In genomic region chr9:37202091-37202490, GRCh38 we compare ENCODE assay signal across 23 cellular contexts.
"Had no signal": no experiment of that assay in that cellular context is flagged by ENCODE, and none has a peak within 500 bp of the region (broad histone marks: within the 10 kb centered on the region; RNA-seq: fewer than 3 reads in every experiment).

No MANE protein-coding gene starts in this region.

- H3K9me3 Mint-ChIP-seq: central memory CD8-positive, alpha-beta T cell had no signal

- H2AFZ ChIP-seq: hepatocyte had no signal

- H3K4me1 ChIP-seq: prostate gland had no signal

- H3K27me3 ChIP-seq: hepatocyte, ovary, spleen, tibial artery had no signal

- H3K4me2 ChIP-seq: hepatocyte had no signal

- H3K27ac Mint-ChIP-seq: activated naive CD8-positive, alpha-beta T cell treated with anti-CD3 and anti-CD28 coated beads for 36 hours; immature natural killer cell; nephron progenitor cell; stimulated activated naive CD8-positive, alpha-beta T cell treated with anti-CD3 and anti-CD28 coated beads, Interleukin-15, Interleukin-2, amounts not matched to agents 100 ng/mL and 50 ng/mL, for 24 hours; T-helper 2 cell treated with Interferon-gamma antibody and Interleukin-4, amounts not matched to agents 5 μg/mL and 100 μg/mL, for 36 hours had no signal

- FAIRE-seq: astrocyte, colon, endothelial cell of umbilical vein had no signal

- H3K9me3 ChIP-seq: ovary, prostate gland, tibial artery had no signal

- ATAC-seq: activated T-cell treated with anti-CD3 and anti-CD28 coated beads, Interleukin-2, amount 50 U/mL, for 4 hours; esophagus mucosa; left ventricle myocardium superior had no signal

- H3K36me3 ChIP-seq: ovary, prostate gland had no signal

- H3K27ac ChIP-seq: hepatocyte, ovary, prostate gland, tibial artery had no signal

- H3K4me3 Mint-ChIP-seq: activated naive CD8-positive, alpha-beta T cell treated with anti-CD3 and anti-CD28 coated beads for 36 hours; activated T-cell treated with anti-CD3 and anti-CD28 coated beads, Interleukin-2, amount 50 U/mL, for 4 hours; central memory CD8-positive, alpha-beta T cell; immature natural killer cell; nephron progenitor cell; stimulated activated naive CD8-positive, alpha-beta T cell treated with anti-CD3 and anti-CD28 coated beads, Interleukin-15, Interleukin-2, amounts not matched to agents 100 ng/mL and 50 ng/mL, for 24 hours; T-helper 2 cell treated with Interferon-gamma antibody and Interleukin-4, amounts not matched to agents 5 μg/mL and 100 μg/mL, for 36 hours had no signal

- H3K4me3 ChIP-seq: hepatocyte, ovary, prostate gland, spleen, tibial artery had no signal

- DNase-seq: activated CD8-positive, alpha-beta memory T cell treated with anti-CD3 and anti-CD28 coated beads, Interleukin-2, amount 50 U/mL, for 4 hours; activated naive CD4-positive, alpha-beta T cell treated with Interleukin-2 at 50 U/mL for 16 hours; activated naive CD8-positive, alpha-beta T cell treated with anti-CD3 and anti-CD28 coated beads for 36 hours; activated T-cell treated with anti-CD3 and anti-CD28 coated beads, Interleukin-2, amount 50 U/mL, for 4 hours; effector memory CD4-positive, alpha-beta T cell; immature natural killer cell; left ventricle myocardium superior; mammary epithelial cell; nephron progenitor cell; ovary; spleen; stimulated activated CD4-positive, alpha-beta T cell treated with anti-CD3 and anti-CD28 coated beads, Interleukin-4, amount 100 ng/mL, for 1 hour; substantia nigra; tibial artery had no signal

- H3K27me3 Mint-ChIP-seq: activated naive CD8-positive, alpha-beta T cell treated with anti-CD3 and anti-CD28 coated beads for 36 hours; central memory CD8-positive, alpha-beta T cell; stimulated activated naive CD8-positive, alpha-beta T cell treated with anti-CD3 and anti-CD28 coated beads, Interleukin-15, Interleukin-2, amounts not matched to agents 100 ng/mL and 50 ng/mL, for 24 hours had no signal
